21 cellular contexts compared by ENCODE assay signal in the genomic region with DNA sequence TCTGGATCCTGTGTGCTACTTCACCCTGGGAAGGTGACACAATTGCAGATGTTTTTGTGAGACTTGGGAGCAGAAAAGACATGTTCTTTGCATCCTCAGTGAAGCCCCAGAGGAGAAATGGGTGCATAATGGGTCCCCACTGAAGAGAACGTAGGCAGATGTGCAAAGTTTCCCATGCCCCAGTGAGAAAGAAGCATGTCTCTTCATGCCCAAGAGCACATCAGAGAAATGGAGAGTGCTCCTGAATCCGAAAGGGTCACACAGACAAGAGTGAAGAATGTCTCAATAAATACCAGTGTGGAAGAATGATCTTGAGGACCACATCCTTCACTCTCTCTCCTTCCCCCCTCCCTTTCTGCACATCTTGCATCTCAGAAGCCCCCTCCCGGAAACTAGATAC. TPM values are rescaled to one million over a fixed set of nuclear protein-coding genes. Genes with fewer than 3 reads are reported as not detected.
DNase-seq lines count a peak whose midpoint lies in the region; ATAC-seq and TF ChIP-seq lines count a peak whose summit lies in the region.
"Had no signal": no experiment of that assay in that cellular context is flagged by ENCODE, and none has a peak within 500 bp of the region (broad histone marks: within the 10 kb centered on the region; RNA-seq: fewer than 3 reads in every experiment).

No MANE protein-coding gene starts in this region.

- H3K27ac ChIP-seq in hepatocyte = peak overlapping the region; percentile 71
- H3K27ac ChIP-seq: 22Rv1; BLaER1 treated with 17β-estradiol and CSF1 and Interleukin-3, amounts not matched to agents 10 nM and 100 nM; KMS-11 had no signal

- no peak overlapping the region for H2AFZ ChIP-seq in hepatocyte

- H3K27me3 Mint-ChIP-seq in brain = peaks cover 5% of the 10 kb centered on the region
- no peaks in the 10 kb centered on the region for H3K27me3 Mint-ChIP-seq in effector memory CD8-positive, alpha-beta T cell
- peaks cover 8% of the 10 kb centered on the region for H3K27me3 Mint-ChIP-seq in T-helper 2 cell treated with Interferon-gamma antibody and Interleukin-4, amounts not matched to agents 5 μg/mL and 100 μg/mL, for 36 hours (ENCODE audit: low read depth)
- H3K27me3 Mint-ChIP-seq: CD4-positive, alpha-beta memory T cell had no signal

- peak overlapping the region in 1 of 5 experiments; percentile 40 for H3K4me3 Mint-ChIP-seq in brain
- no peak overlapping the region for H3K4me3 Mint-ChIP-seq in effector memory CD8-positive, alpha-beta T cell
- no peak overlapping the region for H3K4me3 Mint-ChIP-seq in T-helper 2 cell treated with Interferon-gamma antibody and Interleukin-4, amounts not matched to agents 5 μg/mL and 100 μg/mL, for 36 hours

- no peak overlapping the region for H3K4me3 ChIP-seq in hepatocyte
- H3K4me3 ChIP-seq: BLaER1 treated with 17β-estradiol and CSF1 and Interleukin-3, amounts not matched to agents 10 nM and 100 nM had no signal

- DNase-seq in DMS 273 (lab: John Stamatoyannopoulos, UW; ENCODE audit: unreplicated experiment) (peak; percentile 18), DMS 273 treated with DMSO at 0.1 percent for 48 hours (lab: John Stamatoyannopoulos, UW) (no peak), hepatocyte (ENCODE audit: low spot score) (no peak), occipital lobe (lab: John Stamatoyannopoulos, UW) (no peak), cortex of kidney (lab: John Stamatoyannopoulos, UW) (no peak)
- no peak for DNase-seq in effector memory CD8-positive, alpha-beta T cell
- DNase-seq in T-helper 2 cell treated with Interferon-gamma antibody and Interleukin-4, amounts not matched to agents 5 μg/mL and 100 μg/mL, for 36 hours (ENCODE audit: low spot score) = no peak
- DNase-seq: Caco-2; CD4-positive, alpha-beta memory T cell; DMS153; NCI-H1105; NCI-H146; NCI-H2029; NCI-H2171; NCI-H526; Right ventricle myocardium superior had no signal

- H3K27me3 ChIP-seq in hepatocyte = no peaks in the 10 kb centered on the region
- H3K27me3 ChIP-seq: BLaER1 treated with 17β-estradiol and CSF1 and Interleukin-3, amounts not matched to agents 10 nM and 100 nM had no signal

- no peaks in the 10 kb centered on the region for H3K9me2 ChIP-seq in hepatocyte (replicated peaks; ENCODE audit: insufficient read depth)

- peaks cover 39% of the 10 kb centered on the region for H3K4me1 Mint-ChIP-seq in brain
- H3K4me1 Mint-ChIP-seq in effector memory CD8-positive, alpha-beta T cell (ENCODE audit: low read depth in 2 of 2) = no peaks in the 10 kb centered on the region
- H3K4me1 Mint-ChIP-seq in T-helper 2 cell treated with Interferon-gamma antibody and Interleukin-4, amounts not matched to agents 5 μg/mL and 100 μg/mL, for 36 hours (ENCODE audit: low read depth) = no peaks in the 10 kb centered on the region
- H3K4me1 Mint-ChIP-seq: CD4-positive, alpha-beta memory T cell had no signal

- TF ChIP-seq CTCF in brain (conservative IDR thresholded peaks at IDR 0.05) (no peak), hepatocyte (IDR thresholded peaks at IDR 0.05; ENCODE audit: poor library complexity) (no peak)

- peaks cover 6 to 10% (median 7%) of the 10 kb centered on the region in 5 experiments for H3K9me3 Mint-ChIP-seq in brain
- peaks cover 5 to 8% of the 10 kb centered on the region in 2 donors for H3K9me3 Mint-ChIP-seq in effector memory CD8-positive, alpha-beta T cell
- peaks cover 11% of the 10 kb centered on the region for H3K9me3 Mint-ChIP-seq in T-helper 2 cell treated with Interferon-gamma antibody and Interleukin-4, amounts not matched to agents 5 μg/mL and 100 μg/mL, for 36 hours

- no peak overlapping the region for H3K4me2 ChIP-seq in hepatocyte
- H3K4me2 ChIP-seq: KMS-11 had no signal

- H4K20me1 ChIP-seq in hepatocyte (ENCODE audit: insufficient read depth, poor library complexity, severe bottlenecking) = no peaks in the 10 kb centered on the region
- H4K20me1 ChIP-seq: BLaER1 treated with 17β-estradiol and CSF1 and Interleukin-3, amounts not matched to agents 10 nM and 100 nM had no signal

- H3K4me1 ChIP-seq in hepatocyte (ENCODE audit: insufficient read depth) = peaks cover 22% of the 10 kb centered on the region
- H3K4me1 ChIP-seq: Caco-2 had no signal

- peak overlapping the region in 3 of 5 experiments; percentile 62 to 97 (median 93) for H3K27ac Mint-ChIP-seq in brain
- H3K27ac Mint-ChIP-seq in effector memory CD8-positive, alpha-beta T cell = no peak overlapping the region
- H3K27ac Mint-ChIP-seq in T-helper 2 cell treated with Interferon-gamma antibody and Interleukin-4, amounts not matched to agents 5 μg/mL and 100 μg/mL, for 36 hours = no peak overlapping the region
- H3K27ac Mint-ChIP-seq: CD4-positive, alpha-beta memory T cell had no signal

- no peaks in the 10 kb centered on the region for H3K9me3 ChIP-seq in hepatocyte (ENCODE audit: low read depth)

- ATAC-seq in effector memory CD8-positive, alpha-beta T cell (replicated peaks) = no peak
- ATAC-seq: HCT116 had no signal

- 89% methylated on average over 3 of the region's 3 CpGs for WGBS in hepatocyte (ENCODE audit: low lambda C conversion rate, missing lambda C conversion rate)

- no peaks in the 10 kb centered on the region for H3K79me2 ChIP-seq in hepatocyte

- peaks cover 20% of the 10 kb centered on the region for H3K36me3 Mint-ChIP-seq in brain
- H3K36me3 Mint-ChIP-seq in effector memory CD8-positive, alpha-beta T cell (ENCODE audit: insufficient read depth) = peaks cover 9% of the 10 kb centered on the region
- H3K36me3 Mint-ChIP-seq in T-helper 2 cell treated with Interferon-gamma antibody and Interleukin-4, amounts not matched to agents 5 μg/mL and 100 μg/mL, for 36 hours (ENCODE audit: low read depth) = peaks cover 6% of the 10 kb centered on the region

- H3K36me3 ChIP-seq in hepatocyte (replicated peaks; ENCODE audit: insufficient read depth, low read depth) = no peaks in the 10 kb centered on the region

RNA-seq across cellular contexts. Expression of a gene that starts 30.0 kb away (rescaled TPM):
- polyA plus RNA-seq in brain (ENCODE audit: insufficient read depth, low read depth, low replicate concordance) = 13.4 TPM
- total RNA-seq in hepatocyte = 17.9 and 25.2 TPM in 2 replicates
- polyA plus RNA-seq in hepatocyte = 13.3 and 15.8 TPM in 2 replicates
- 49.9 TPM for total RNA-seq in occipital lobe

RNA-seq across cellular contexts. Expression of a gene that starts 30.2 kb away (rescaled TPM):
- polyA plus RNA-seq in brain (ENCODE audit: insufficient read depth, low read depth, low replicate concordance) = 19.3 TPM
- total RNA-seq in hepatocyte = 19.9 and 29.2 TPM in 2 replicates
- polyA plus RNA-seq in hepatocyte = 40.3 and 53.7 TPM in 2 replicates
- total RNA-seq in occipital lobe = 28.9 TPM

RNA-seq across cellular contexts. Expression of a gene that starts 52.1 kb away (rescaled TPM):
- polyA plus RNA-seq in brain (ENCODE audit: insufficient read depth, low read depth, low replicate concordance) (6.8 TPM), hepatocyte (5.0 and 7.4 TPM in 2 replicates)
- total RNA-seq in hepatocyte (28.8 and 31.6 TPM in 2 replicates), occipital lobe (43.7 TPM)

Comparison
In these comparisons a context has a peak if more than half of its experiments do, and no peak if none do; other contexts are left out.
1. H3K27ac Mint-ChIP-seq: peak in brain (3 of 5); none in effector memory CD8-positive, alpha-beta T cell (0 of 2) and T-helper 2 cell treated with Interferon-gamma antibody and Interleukin-4, amounts not matched to agents 5 μg/mL and 100 μg/mL, for 36 hours (single experiment).